9 cellular contexts compared by ENCODE assay signal in the genomic region with DNA sequence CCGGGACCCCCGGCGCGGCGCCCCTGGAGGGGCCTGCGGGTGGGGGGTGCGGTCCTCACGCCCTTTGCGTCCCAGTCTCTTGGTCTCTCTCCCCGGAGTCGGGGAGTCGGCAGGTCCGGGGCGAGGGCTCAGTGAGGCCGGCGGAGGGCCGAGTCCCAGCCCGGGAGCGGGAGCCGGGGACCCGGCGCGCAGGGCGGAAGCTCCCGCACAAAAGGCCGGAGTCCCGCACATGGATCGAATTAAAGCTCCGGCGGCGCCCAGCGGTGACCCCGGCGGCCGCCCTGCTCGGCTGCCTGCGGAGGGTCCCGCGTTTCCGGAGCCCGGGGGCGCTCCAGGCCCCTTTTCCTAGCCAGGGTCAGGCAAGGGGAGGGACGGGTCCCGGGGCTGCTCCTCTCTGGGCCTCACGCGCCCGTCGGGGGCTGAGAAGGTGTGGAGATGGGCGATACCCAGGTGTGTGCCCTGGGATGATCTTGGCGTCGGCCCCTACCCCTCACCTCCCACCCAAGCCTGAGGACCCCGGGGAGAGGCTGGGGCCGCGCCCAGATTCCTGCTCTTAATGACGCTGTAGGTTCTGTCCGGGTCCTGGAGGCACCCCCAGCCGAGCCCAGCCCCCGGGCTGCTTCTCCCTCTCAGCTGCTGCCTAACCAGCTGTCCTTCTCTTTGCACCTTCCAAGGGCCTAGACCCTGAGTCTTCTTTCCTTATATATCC. TPM values are rescaled to one million over a fixed set of nuclear protein-coding genes. Genes with fewer than 3 reads are reported as not detected.
DNase-seq lines count a peak whose midpoint lies in the region; ATAC-seq lines count a peak whose summit lies in the region.
"Had no signal": no experiment of that assay in that cellular context is flagged by ENCODE, and none has a peak within 500 bp of the region (broad histone marks: within the 10 kb centered on the region; RNA-seq: fewer than 3 reads in every experiment).

No MANE protein-coding gene starts in this region.

- H3K4me3 ChIP-seq in urinary bladder (ENCODE audit: low read depth, low read length), result peak overlapping the region; percentile 85

- DNase-seq in activated T-cell treated with anti-CD3 and anti-CD28 coated beads, Interleukin-2, amount 50 U/mL, for 4 hours, result no peak
- DNase-seq in activated T-cell treated with anti-CD3 and anti-CD28 coated beads, Interleukin-2, amount 50 U/mL, for 1 hour, result no peak
- peak; percentile 66 for DNase-seq in ecto neural progenitor cell (ENCODE audit: low spot score)
- no peak for DNase-seq in memory B cell (ENCODE audit: low spot score in 2 of 2)
- DNase-seq in NCI-H1092 (lab: John Stamatoyannopoulos, UW), result no peak

- H3K27me3 Mint-ChIP-seq in activated T-cell treated with anti-CD3 and anti-CD28 coated beads, Interleukin-2, amount 50 U/mL, for 4 hours (ENCODE audit: low read depth), result peaks cover 45% of the 10 kb centered on the region
- peaks cover 20% of the 10 kb centered on the region for H3K27me3 Mint-ChIP-seq in memory B cell

- H3K4me1 ChIP-seq in urinary bladder (ENCODE audit: insufficient read depth), result no peaks in the 10 kb centered on the region

- peak overlapping the region; percentile 64 for H3K27ac ChIP-seq in urinary bladder (ENCODE audit: low read depth)

- under 1% methylated on average over 58 of the region's 58 CpGs for WGBS in urinary bladder

- ATAC-seq in activated T-cell treated with anti-CD3 and anti-CD28 coated beads, Interleukin-2, amount 50 U/mL, for 4 hours, result peak; percentile 47 to 64
- ATAC-seq in memory B cell (ENCODE audit: low read depth) (no peak), GM21619 (IDR thresholded peaks at IDR 0.05; ENCODE audit: unreplicated experiment) (no peak), GM19023 (IDR thresholded peaks at IDR 0.05; ENCODE audit: unreplicated experiment) (no peak)

- no peaks in the 10 kb centered on the region for H3K36me3 ChIP-seq in urinary bladder (ENCODE audit: insufficient read depth)

- no peaks in the 10 kb centered on the region for H3K36me3 Mint-ChIP-seq in activated T-cell treated with anti-CD3 and anti-CD28 coated beads, Interleukin-2, amount 50 U/mL, for 4 hours (ENCODE audit: insufficient read depth)
- H3K36me3 Mint-ChIP-seq in memory B cell, result no peaks in the 10 kb centered on the region
- H3K36me3 Mint-ChIP-seq: activated naive CD4-positive, alpha-beta T cell treated with anti-CD3 and anti-CD28 coated beads, Interleukin-2, amount 50 U/mL, for 72 hours had no signal

- H3K4me1 Mint-ChIP-seq in activated T-cell treated with anti-CD3 and anti-CD28 coated beads, Interleukin-2, amount 50 U/mL, for 4 hours (ENCODE audit: low read depth), result peaks cover 18% of the 10 kb centered on the region
- peaks cover 13% of the 10 kb centered on the region for H3K4me1 Mint-ChIP-seq in memory B cell

- no peaks in the 10 kb centered on the region for H3K9me3 Mint-ChIP-seq in activated T-cell treated with anti-CD3 and anti-CD28 coated beads, Interleukin-2, amount 50 U/mL, for 4 hours
- no peaks in the 10 kb centered on the region for H3K9me3 Mint-ChIP-seq in memory B cell
- H3K9me3 Mint-ChIP-seq: activated naive CD4-positive, alpha-beta T cell treated with anti-CD3 and anti-CD28 coated beads, Interleukin-2, amount 50 U/mL, for 72 hours had no signal

- no peak overlapping the region for H3K27ac Mint-ChIP-seq in memory B cell
- H3K27ac Mint-ChIP-seq: activated naive CD4-positive, alpha-beta T cell treated with anti-CD3 and anti-CD28 coated beads, Interleukin-2, amount 50 U/mL, for 72 hours had no signal

- no peak overlapping the region for H3K4me3 Mint-ChIP-seq in activated T-cell treated with anti-CD3 and anti-CD28 coated beads, Interleukin-2, amount 50 U/mL, for 4 hours
- peak overlapping the region; percentile 27 for H3K4me3 Mint-ChIP-seq in memory B cell

RNA-seq across cellular contexts. Expression of a gene that starts 0.5 kb away (rescaled TPM):
- under 1 TPM; 0.16 to 0.48 (median 0.16) TPM for total RNA-seq in activated T-cell treated with anti-CD3 and anti-CD28 coated beads, Interleukin-2, amount 50 U/mL, for 4 hours
- 28.8 TPM for total RNA-seq in urinary bladder
- 107 TPM for polyA plus RNA-seq in urinary bladder

RNA-seq across cellular contexts. Expression of a gene that starts 16.8 kb away (rescaled TPM):
- total RNA-seq in activated T-cell treated with anti-CD3 and anti-CD28 coated beads, Interleukin-2, amount 50 U/mL, for 4 hours, result not detected
- not detected for total RNA-seq in urinary bladder
- not detected for polyA plus RNA-seq in urinary bladder
- total RNA-seq: activated naive CD4-positive, alpha-beta T cell treated with anti-CD3 and anti-CD28 coated beads, Interleukin-2, amount 50 U/mL, for 72 hours had no signal

RNA-seq across cellular contexts. Expression of a gene that starts 23.0 kb away (rescaled TPM):
- 1 to 10 TPM; 1.1 to 2.8 (median 1.4) TPM for total RNA-seq in activated T-cell treated with anti-CD3 and anti-CD28 coated beads, Interleukin-2, amount 50 U/mL, for 4 hours
- total RNA-seq in urinary bladder, result 0.90 TPM
- 1.3 TPM for polyA plus RNA-seq in urinary bladder

RNA-seq across cellular contexts. Expression of a gene that starts 48.3 kb away (rescaled TPM):
- total RNA-seq in activated T-cell treated with anti-CD3 and anti-CD28 coated beads, Interleukin-2, amount 50 U/mL, for 4 hours, result 1 to 10 TPM; 1.2 to 2.1 (median 1.7) TPM
- total RNA-seq in urinary bladder, result 2.9 TPM
- 3.5 TPM for polyA plus RNA-seq in urinary bladder

Comparison
In these comparisons a context has a peak if more than half of its experiments do, and no peak if none do; other contexts are left out.
1. ATAC-seq: peak in activated T-cell treated with anti-CD3 and anti-CD28 coated beads, Interleukin-2, amount 50 U/mL, for 4 hours (2 of 2); none in memory B cell (single experiment), GM21619 (single experiment) and GM19023 (single experiment).
2. RNA of a gene that starts 0.5 kb away (total RNA-seq): 28.8 TPM in urinary bladder (single experiment); 0.16 to 0.48 TPM in activated T-cell treated with anti-CD3 and anti-CD28 coated beads, Interleukin-2, amount 50 U/mL, for 4 hours; every median in the first group is over 10 times any median in the second.